In genomic region chr2:50344509-50345106, GRCh38 we compare ENCODE assay signal across 1 cellular context.
TF ChIP-seq lines count a peak whose summit lies in the region.

No MANE protein-coding gene starts in this region.

TF ChIP-seq in GM12878, 131 proteins besides CTCF, POLR2A, EP300 and RAD21 (continued from another document):
- TF ChIP-seq, protein P1, sequence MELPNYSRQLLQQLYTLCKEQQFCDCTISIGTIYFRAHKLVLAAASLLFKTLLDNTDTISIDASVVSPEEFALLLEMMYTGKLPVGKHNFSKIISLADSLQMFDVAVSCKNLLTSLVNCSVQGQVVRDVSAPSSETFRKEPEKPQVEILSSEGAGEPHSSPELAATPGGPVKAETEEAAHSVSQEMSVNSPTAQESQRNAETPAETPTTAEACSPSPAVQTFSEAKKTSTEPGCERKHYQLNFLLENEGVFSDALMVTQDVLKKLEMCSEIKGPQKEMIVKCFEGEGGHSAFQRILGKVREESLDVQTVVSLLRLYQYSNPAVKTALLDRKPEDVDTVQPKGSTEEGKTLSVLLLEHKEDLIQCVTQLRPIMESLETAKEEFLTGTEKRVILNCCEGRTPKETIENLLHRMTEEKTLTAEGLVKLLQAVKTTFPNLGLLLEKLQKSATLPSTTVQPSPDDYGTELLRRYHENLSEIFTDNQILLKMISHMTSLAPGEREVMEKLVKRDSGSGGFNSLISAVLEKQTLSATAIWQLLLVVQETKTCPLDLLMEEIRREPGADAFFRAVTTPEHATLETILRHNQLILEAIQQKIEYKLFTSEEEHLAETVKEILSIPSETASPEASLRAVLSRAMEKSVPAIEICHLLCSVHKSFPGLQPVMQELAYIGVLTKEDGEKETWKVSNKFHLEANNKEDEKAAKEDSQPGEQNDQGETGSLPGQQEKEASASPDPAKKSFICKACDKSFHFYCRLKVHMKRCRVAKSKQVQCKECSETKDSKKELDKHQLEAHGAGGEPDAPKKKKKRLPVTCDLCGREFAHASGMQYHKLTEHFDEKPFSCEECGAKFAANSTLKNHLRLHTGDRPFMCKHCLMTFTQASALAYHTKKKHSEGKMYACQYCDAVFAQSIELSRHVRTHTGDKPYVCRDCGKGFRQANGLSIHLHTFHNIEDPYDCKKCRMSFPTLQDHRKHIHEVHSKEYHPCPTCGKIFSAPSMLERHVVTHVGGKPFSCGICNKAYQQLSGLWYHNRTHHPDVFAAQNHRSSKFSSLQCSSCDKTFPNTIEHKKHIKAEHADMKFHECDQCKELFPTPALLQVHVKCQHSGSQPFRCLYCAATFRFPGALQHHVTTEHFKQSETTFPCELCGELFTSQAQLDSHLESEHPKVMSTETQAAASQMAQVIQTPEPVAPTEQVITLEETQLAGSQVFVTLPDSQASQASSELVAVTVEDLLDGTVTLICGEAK (IDR thresholded peaks at IDR 0.05; ENCODE audit: borderline replicate concordance), result no peak
- TF ChIP-seq, protein P2, sequence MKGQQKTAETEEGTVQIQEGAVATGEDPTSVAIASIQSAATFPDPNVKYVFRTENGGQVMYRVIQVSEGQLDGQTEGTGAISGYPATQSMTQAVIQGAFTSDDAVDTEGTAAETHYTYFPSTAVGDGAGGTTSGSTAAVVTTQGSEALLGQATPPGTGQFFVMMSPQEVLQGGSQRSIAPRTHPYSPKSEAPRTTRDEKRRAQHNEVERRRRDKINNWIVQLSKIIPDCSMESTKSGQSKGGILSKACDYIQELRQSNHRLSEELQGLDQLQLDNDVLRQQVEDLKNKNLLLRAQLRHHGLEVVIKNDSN (IDR thresholded peaks at IDR 0.05; ENCODE audit: borderline replicate concordance, extremely low read length, insufficient read depth, low read depth, low read length), result no peak
- TF ChIP-seq IKZF2 (IDR thresholded peaks at IDR 0.05), result no peak
TF ChIP-seq in GM12878: peak in this region for 0.
